ENCODE assay signal across 20 cellular contexts in the genomic region with DNA sequence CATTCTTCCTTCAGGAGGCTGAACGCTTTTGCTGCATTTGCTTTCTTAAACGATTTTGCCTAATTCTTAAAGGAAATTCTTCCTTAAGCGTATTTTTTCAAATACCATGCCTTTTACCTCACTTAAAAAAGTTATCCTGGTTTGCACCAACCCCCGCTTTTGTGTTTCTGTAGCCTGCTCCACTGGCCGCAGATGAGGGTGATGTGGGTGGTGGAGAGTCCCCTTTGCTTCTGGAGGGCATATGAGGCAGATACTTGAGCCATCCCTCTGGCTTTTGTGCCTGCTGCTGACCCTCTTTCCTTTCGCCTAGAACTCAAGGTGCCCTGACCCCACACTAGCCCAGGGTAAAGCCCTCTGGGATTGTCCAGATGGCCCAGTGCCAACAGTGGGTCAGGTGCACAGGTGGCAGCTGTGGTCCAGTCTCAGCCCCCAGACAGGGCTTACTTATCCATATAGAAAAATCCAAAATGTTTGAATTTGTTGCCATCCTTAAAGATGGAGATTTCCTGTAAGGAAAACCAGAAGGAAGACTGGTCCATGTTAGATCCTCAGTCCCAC.
"Had no signal": no experiment of that assay in that cellular context is flagged by ENCODE, and none has a peak within 500 bp of the region (broad histone marks: within the 10 kb centered on the region; RNA-seq: fewer than 3 reads in every experiment).

No MANE protein-coding gene starts in this region.

- H3K4me3 Mint-ChIP-seq: immature natural killer cell; memory B cell; mesothelial cell of epicardium; nephron; stimulated activated naive CD8-positive, alpha-beta T cell treated with anti-CD3 and anti-CD28 coated beads, Interleukin-15, Interleukin-2, amounts not matched to agents 100 ng/mL and 50 ng/mL, for 24 hours had no signal

- H3K27me3 Mint-ChIP-seq: memory B cell; stimulated activated naive CD8-positive, alpha-beta T cell treated with anti-CD3 and anti-CD28 coated beads, Interleukin-15, Interleukin-2, amounts not matched to agents 100 ng/mL and 50 ng/mL, for 24 hours had no signal

- H3K9me3 Mint-ChIP-seq: immature natural killer cell; memory B cell; mesothelial cell of epicardium; nephron; stimulated activated naive CD8-positive, alpha-beta T cell treated with anti-CD3 and anti-CD28 coated beads, Interleukin-15, Interleukin-2, amounts not matched to agents 100 ng/mL and 50 ng/mL, for 24 hours had no signal

- H3K27ac Mint-ChIP-seq: immature natural killer cell; memory B cell; mesothelial cell of epicardium; nephron; stimulated activated naive CD8-positive, alpha-beta T cell treated with anti-CD3 and anti-CD28 coated beads, Interleukin-15, Interleukin-2, amounts not matched to agents 100 ng/mL and 50 ng/mL, for 24 hours had no signal

- H3K36me3 ChIP-seq: pancreas had no signal

- H3K4me3 ChIP-seq: left ventricle myocardium inferior, lower lobe of right lung, pancreas, psoas muscle, sigmoid colon, skin epidermis, testis, tibial nerve had no signal

- H3K27me3 ChIP-seq: foreskin keratinocyte, pancreas, sigmoid colon, testis, tibial nerve had no signal

- H3K9me3 ChIP-seq: left ventricle myocardium inferior, lower lobe of right lung, pancreas, psoas muscle, sigmoid colon, testis, tibial nerve had no signal

- ATAC-seq: foreskin keratinocyte, lower lobe of right lung, pancreas had no signal

- DNase-seq: cerebellar nuclear complex; dermis blood vessel endothelial cell; erythroblast; foreskin keratinocyte; immature natural killer cell; left ventricle myocardium inferior; lower lobe of right lung; occipital lobe; psoas muscle; retina; sigmoid colon; stimulated activated CD4-positive, alpha-beta T cell treated with anti-CD3 and anti-CD28 coated beads, Interleukin-2, amount 100 ng/mL, for 48 hours; testis had no signal

- H3K4me1 ChIP-seq: foreskin keratinocyte, lower lobe of right lung, tibial nerve had no signal

- H3K27ac ChIP-seq: foreskin keratinocyte, left ventricle myocardium inferior, lower lobe of right lung, pancreas, psoas muscle, sigmoid colon, skin epidermis, testis, tibial nerve had no signal
